11 cellular contexts compared by ENCODE assay signal in genomic region chr5:97547999-97548797, GRCh38.
DNase-seq lines count a peak whose midpoint lies in the region; ATAC-seq and TF ChIP-seq lines count a peak whose summit lies in the region.
"Had no signal": no experiment of that assay in that cellular context is flagged by ENCODE, and none has a peak within 500 bp of the region (broad histone marks: within the 10 kb centered on the region; RNA-seq: fewer than 3 reads in every experiment).

No MANE protein-coding gene starts in this region.

- H3K27ac Mint-ChIP-seq in activated CD4-positive, alpha-beta T cell treated with anti-CD3 and anti-CD28 coated beads, Interleukin-2, amount 10 ng/mL, durations not matched to agents 7 days and 5 days, result peak overlapping the region; percentile 56
- no peak overlapping the region for H3K27ac Mint-ChIP-seq in activated T-helper 1 cell treated with anti-CD3 and anti-CD28 coated beads, Interleukin-12 subunit alpha, Interleukin-12 subunit beta, Interleukin-2, Interleukin-4 antibody, amounts not matched to agents 30 ng/mL and 10 ng/mL and 1 ng/mL, durations not matched to agents 14 hours and 24 hours and 36 hours
- H3K27ac Mint-ChIP-seq: IgD-negative memory B cell had no signal

- H2AFZ ChIP-seq in PC-9, result no peak overlapping the region

- CTCF ChIA-PET in activated CD4-positive, alpha-beta T cell treated with anti-CD3 and anti-CD28 coated beads, Interleukin-2, amount 10 ng/mL, durations not matched to agents 7 days and 5 days (lab: Charles Lee), result no interaction called here
- CTCF ChIA-PET in PC-9 (lab: Charles Lee), result no interaction called here

- H3K9me3 Mint-ChIP-seq in activated CD4-positive, alpha-beta T cell treated with anti-CD3 and anti-CD28 coated beads, Interleukin-2, amount 10 ng/mL, durations not matched to agents 7 days and 5 days, result peaks cover 6% of the 10 kb centered on the region
- peaks cover 10% of the 10 kb centered on the region for H3K9me3 Mint-ChIP-seq in activated T-helper 1 cell treated with anti-CD3 and anti-CD28 coated beads, Interleukin-12 subunit alpha, Interleukin-12 subunit beta, Interleukin-2, Interleukin-4 antibody, amounts not matched to agents 30 ng/mL and 10 ng/mL and 1 ng/mL, durations not matched to agents 14 hours and 24 hours and 36 hours
- H3K9me3 Mint-ChIP-seq: IgD-negative memory B cell had no signal

- BruUV-seq in PC-9 (replicated peaks; lab: Mats Ljungman, UMichigan), result no TSS peak

- TF ChIP-seq POLR2A in spleen (IDR thresholded peaks at IDR 0.05), result no peak

- TF ChIP-seq CTCF in spleen (IDR thresholded peaks at IDR 0.05 in 8 of 11, conservative IDR thresholded peaks at IDR 0.05 in 3 of 11), result no peak
- TF ChIP-seq CTCF in PC-9 (conservative IDR thresholded peaks at IDR 0.05), result no peak

- H3K4me3 Mint-ChIP-seq in activated CD4-positive, alpha-beta T cell treated with anti-CD3 and anti-CD28 coated beads, Interleukin-2, amount 10 ng/mL, durations not matched to agents 7 days and 5 days, result no peak overlapping the region
- H3K4me3 Mint-ChIP-seq in activated T-helper 1 cell treated with anti-CD3 and anti-CD28 coated beads, Interleukin-12 subunit alpha, Interleukin-12 subunit beta, Interleukin-2, Interleukin-4 antibody, amounts not matched to agents 30 ng/mL and 10 ng/mL and 1 ng/mL, durations not matched to agents 14 hours and 24 hours and 36 hours, result no peak overlapping the region
- H3K4me3 Mint-ChIP-seq: IgD-negative memory B cell had no signal

- no peak for DNase-seq in activated CD4-positive, alpha-beta T cell treated with anti-CD3 and anti-CD28 coated beads, Interleukin-2, amount 10 ng/mL, durations not matched to agents 7 days and 5 days
- no peak for DNase-seq in activated CD4-positive, alpha-beta T cell treated with anti-CD3 and anti-CD28 coated beads, Interleukin-2, amount 50 U/mL, for 48 hours
- DNase-seq in SKM-1 (lab: John Stamatoyannopoulos, UW; ENCODE audit: unreplicated experiment) (peak; percentile 5), spleen (no peak), PC-9 (no peak), hepatic stellate cell (ENCODE audit: low spot score) (no peak)
- no peak for DNase-seq in activated T-helper 1 cell treated with anti-CD3 and anti-CD28 coated beads, Interleukin-12 subunit alpha, Interleukin-12 subunit beta, Interleukin-2, Interleukin-4 antibody, amounts not matched to agents 30 ng/mL and 10 ng/mL and 1 ng/mL, durations not matched to agents 14 hours and 24 hours and 36 hours (ENCODE audit: low spot score)

- peaks cover 3% of the 10 kb centered on the region for H3K27me3 Mint-ChIP-seq in activated CD4-positive, alpha-beta T cell treated with anti-CD3 and anti-CD28 coated beads, Interleukin-2, amount 10 ng/mL, durations not matched to agents 7 days and 5 days
- peaks cover 3% of the 10 kb centered on the region for H3K27me3 Mint-ChIP-seq in activated T-helper 1 cell treated with anti-CD3 and anti-CD28 coated beads, Interleukin-12 subunit alpha, Interleukin-12 subunit beta, Interleukin-2, Interleukin-4 antibody, amounts not matched to agents 30 ng/mL and 10 ng/mL and 1 ng/mL, durations not matched to agents 14 hours and 24 hours and 36 hours (ENCODE audit: insufficient read depth)
- H3K27me3 Mint-ChIP-seq: IgD-negative memory B cell had no signal

- POLR2A ChIA-PET in activated CD4-positive, alpha-beta T cell treated with anti-CD3 and anti-CD28 coated beads, Interleukin-2, amount 10 ng/mL, durations not matched to agents 7 days and 5 days (lab: Charles Lee), result no interaction called here
- POLR2A ChIA-PET in PC-9 (lab: Charles Lee; ENCODE audit: unreplicated experiment), result no interaction called here

- 57 to 76% (median 68%) methylated on average over 1 of the region's 1 CpG for WGBS in spleen, 5 donors

- no peaks in the 10 kb centered on the region for H3K9me2 ChIP-seq in PC-9 (ENCODE audit: insufficient read depth)

- H3K27me3 ChIP-seq in spleen (replicated peaks in 1 of 7) (no peaks in the 10 kb centered on the region), PC-9 (ENCODE audit: insufficient read depth, low read depth) (no peaks in the 10 kb centered on the region)

- H3K4me2 ChIP-seq in PC-9, result no peak overlapping the region

- H3K4me1 ChIP-seq in spleen (peaks cover 0 to 39% (median 19%) of the 10 kb centered on the region in 6 donors), PC-9 (replicated peaks; ENCODE audit: insufficient read depth) (no peaks in the 10 kb centered on the region)

- H3K27ac ChIP-seq in spleen (peak overlapping the region in 7 of 8 donors; percentile 30 to 76 (median 66)), PC-9 (no peak overlapping the region)
- H3K27ac ChIP-seq: thoracic aorta, VCaP had no signal

- H3K4me3 ChIP-seq in spleen, result no peak overlapping the region
- no peak overlapping the region for H3K4me3 ChIP-seq in PC-9
- H3K4me3 ChIP-seq: thoracic aorta had no signal

- intact Hi-C loops in spleen (cut with DNase I; ENCODE audit: low total_unique reads), result no loop called here
- intact Hi-C loops in PC-9 (cut with micrococcal nuclease; ENCODE audit: unreplicated experiment), result no loop called here
- intact Hi-C loops in activated T-helper 1 cell treated with anti-CD3 and anti-CD28 coated beads, Interleukin-12 subunit alpha, Interleukin-12 subunit beta, Interleukin-2, Interleukin-4 antibody, amounts not matched to agents 30 ng/mL and 10 ng/mL and 1 ng/mL, durations not matched to agents 14 hours and 24 hours and 36 hours (cut with micrococcal nuclease), result loop anchor here (2.0 to 5.0 kb wide), 2 partner anchors 453 to 1479 kb away; no protein-coding TSS in a partner anchor

- no peaks in the 10 kb centered on the region for H3K9me3 ChIP-seq in spleen
- no peaks in the 10 kb centered on the region for H3K9me3 ChIP-seq in PC-9 (ENCODE audit: insufficient read depth, low read depth)
- H3K9me3 ChIP-seq: thoracic aorta had no signal

- H3F3A ChIP-seq in PC-9 (ENCODE audit: insufficient read depth, low read depth), result no peaks in the 10 kb centered on the region

- ATAC-seq in HG02884 (IDR thresholded peaks at IDR 0.05; ENCODE audit: unreplicated experiment), result peak; percentile 89

- no peaks in the 10 kb centered on the region for H4K20me1 ChIP-seq in PC-9 (ENCODE audit: insufficient read depth)

- H3K4me1 Mint-ChIP-seq in activated CD4-positive, alpha-beta T cell treated with anti-CD3 and anti-CD28 coated beads, Interleukin-2, amount 10 ng/mL, durations not matched to agents 7 days and 5 days, result peaks cover 18% of the 10 kb centered on the region
- peaks cover 18% of the 10 kb centered on the region for H3K4me1 Mint-ChIP-seq in activated T-helper 1 cell treated with anti-CD3 and anti-CD28 coated beads, Interleukin-12 subunit alpha, Interleukin-12 subunit beta, Interleukin-2, Interleukin-4 antibody, amounts not matched to agents 30 ng/mL and 10 ng/mL and 1 ng/mL, durations not matched to agents 14 hours and 24 hours and 36 hours (ENCODE audit: low read depth)

- H3K36me3 Mint-ChIP-seq in activated CD4-positive, alpha-beta T cell treated with anti-CD3 and anti-CD28 coated beads, Interleukin-2, amount 10 ng/mL, durations not matched to agents 7 days and 5 days (ENCODE audit: low read depth), result peaks cover 3% of the 10 kb centered on the region
- peaks cover 5% of the 10 kb centered on the region for H3K36me3 Mint-ChIP-seq in activated T-helper 1 cell treated with anti-CD3 and anti-CD28 coated beads, Interleukin-12 subunit alpha, Interleukin-12 subunit beta, Interleukin-2, Interleukin-4 antibody, amounts not matched to agents 30 ng/mL and 10 ng/mL and 1 ng/mL, durations not matched to agents 14 hours and 24 hours and 36 hours (ENCODE audit: low read depth)
- H3K36me3 Mint-ChIP-seq: IgD-negative memory B cell had no signal

- H3K36me3 ChIP-seq in spleen, result no peaks in the 10 kb centered on the region
- no peaks in the 10 kb centered on the region for H3K36me3 ChIP-seq in PC-9 (ENCODE audit: low read depth)
- H3K36me3 ChIP-seq: thoracic aorta had no signal

- H3K79me2 ChIP-seq in PC-9 (ENCODE audit: low read depth), result no peaks in the 10 kb centered on the region
